14 cellular contexts compared by ENCODE assay signal in the genomic region with DNA sequence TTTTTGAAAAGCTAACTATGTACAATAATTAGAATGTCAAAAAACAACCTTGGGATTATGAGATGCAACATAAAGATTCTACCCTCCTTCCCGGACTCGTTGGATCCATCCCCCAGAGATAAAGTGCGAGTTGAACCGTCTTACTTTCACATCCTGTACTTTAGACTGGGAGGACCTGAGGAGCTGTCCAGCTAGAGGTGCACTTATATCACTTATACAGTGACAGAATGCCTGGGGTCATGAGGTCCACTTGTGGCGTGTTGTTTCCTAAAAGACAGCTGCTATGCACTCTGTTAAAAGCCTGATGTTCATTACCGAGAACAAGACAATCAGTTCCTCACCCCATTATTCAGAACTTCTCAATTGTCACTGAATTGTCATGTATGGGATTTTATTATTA. TPM values are rescaled to one million over a fixed set of nuclear protein-coding genes. Genes with fewer than 3 reads are reported as not detected.
A peak's percentile ranks its signal among the peaks of the same experiment; 100 is the strongest.
DNase-seq lines count a peak whose midpoint lies in the region; ATAC-seq and TF ChIP-seq lines count a peak whose summit lies in the region.
"Had no signal": no experiment of that assay in that cellular context is flagged by ENCODE, and none has a peak within 500 bp of the region (broad histone marks: within the 10 kb centered on the region; RNA-seq: fewer than 3 reads in every experiment).

No MANE protein-coding gene starts in this region.

- no peaks in the 10 kb centered on the region for H3K36me3 ChIP-seq in CD8-positive, alpha-beta T cell (ENCODE audit: insufficient read depth, low read length)
- H3K36me3 ChIP-seq in IMR-90 (ENCODE audit: control insufficient read depth, insufficient read depth, low read length) (peaks cover 1% of the 10 kb centered on the region; the same call in 1 of the 2 replicates), ascending aorta (peaks cover 0 to 6% of the 10 kb centered on the region in 2 donors), neural cell (ENCODE audit: insufficient read depth, low read length) (no peaks in the 10 kb centered on the region), adrenal gland (replicated peaks in 1 of 2) (no peaks in the 10 kb centered on the region)
- H3K36me3 ChIP-seq: suprapubic skin had no signal

- CTCF ChIA-PET in CD8-positive, alpha-beta T cell (lab: Charles Lee) = interaction anchor here (1.1 to 3.4 kb wide), 2 partner anchors 28 to 64 kb away, joined by 4 to 20 read pairs; no protein-coding TSS in a partner anchor
- CTCF ChIA-PET in IMR-90 (lab: Yijun Ruan, JAX) = interaction anchor here (2.0 kb wide), 1 partner anchor 64 kb away, joined by 11 read pairs; no protein-coding TSS in a partner anchor

- peaks cover 28% of the 10 kb centered on the region for H3K4me1 ChIP-seq in CD8-positive, alpha-beta T cell (ENCODE audit: insufficient read depth, low read length)
- H3K4me1 ChIP-seq in IMR-90 (ENCODE audit: control insufficient read depth, insufficient read depth, low read length) (peaks cover 6% of the 10 kb centered on the region), ascending aorta (peaks cover 2 to 36% of the 10 kb centered on the region in 2 donors), adrenal gland (replicated peaks in 1 of 2) (peaks cover 12 to 29% of the 10 kb centered on the region in 2 donors)

- H3K36me3 Mint-ChIP-seq in CD8-positive, alpha-beta T cell = peaks cover 19% of the 10 kb centered on the region

- H3K9ac ChIP-seq in IMR-90 (ENCODE audit: low read depth, low read length) (no peak overlapping the region), neural cell (ENCODE audit: low read length) (no peak overlapping the region)

- H3K79me1 ChIP-seq in IMR-90 (ENCODE audit: low read depth in 1 of 2, low read length in 2 of 2) = peaks cover 26 to 57% of the 10 kb centered on the region in 2 experiments

- no peaks in the 10 kb centered on the region for H3K9me2 ChIP-seq in neural cell (ENCODE audit: insufficient read depth, low read length)

- POLR2A ChIA-PET in CD8-positive, alpha-beta T cell (lab: Charles Lee) = interaction anchor here (0.8 to 1.7 kb wide), 2 partner anchors 10 to 13 kb away, joined by 3 to 8 read pairs; partner anchors contain the start of gene PCNA
- POLR2A ChIA-PET in IMR-90 (lab: Charles Lee; ENCODE audit: unreplicated experiment) = no interaction called here

- H3K79me2 ChIP-seq in neural cell (replicated peaks; ENCODE audit: insufficient read depth, low read length) = peaks cover 59% of the 10 kb centered on the region

- H2AK5ac ChIP-seq in IMR-90 (ENCODE audit: low read depth, low read length) = peak overlapping the region; percentile 24; the same call in 1 of the 2 replicates

- no peak for TF ChIP-seq RAD21 in IMR-90 (IDR thresholded peaks at IDR 0.05; ENCODE audit: low read length)
- TF ChIP-seq RAD21 in neural cell (conservative IDR thresholded peaks at IDR 0.05) = no peak

- no peak overlapping the region for H3K4ac ChIP-seq in IMR-90 (ENCODE audit: low read depth, low read length)

- peak overlapping the region; percentile 15; the same call in 1 of the 2 replicates for H3K4me2 ChIP-seq in IMR-90 (ENCODE audit: low read depth, low read length)
- no peak overlapping the region for H3K4me2 ChIP-seq in neural cell (ENCODE audit: low read length)

- in situ Hi-C loops in IMR-90 (cut with MboI; ENCODE audit: low sequenced_read_pairs) = loop anchor here (5.0 kb wide), 1 partner anchor 58 kb away; no protein-coding TSS in a partner anchor

- TF ChIP-seq CTCF in CD8-positive, alpha-beta T cell (IDR thresholded peaks at IDR 0.05) = no peak
- no peak for TF ChIP-seq CTCF in IMR-90 (conservative IDR thresholded peaks at IDR 0.05; ENCODE audit: low read depth, low read length)
- no peak for TF ChIP-seq CTCF in ascending aorta (IDR thresholded peaks at IDR 0.05)
- TF ChIP-seq CTCF in neural cell (IDR thresholded peaks at IDR 0.05; ENCODE audit: poor library complexity, severe bottlenecking) = no peak
- no peak for TF ChIP-seq CTCF in adrenal gland (IDR thresholded peaks at IDR 0.05)

- no peak for ATAC-seq in CD8-positive, alpha-beta T cell
- ATAC-seq in IMR-90 (ENCODE audit: low read depth) (no peak), HG03108 (IDR thresholded peaks at IDR 0.05; ENCODE audit: unreplicated experiment) (no peak)
- ATAC-seq: Panc1 had no signal

- WGBS in IMR-90 (ENCODE audit: extremely low coverage in 2 of 2, insufficient read length in 1 of 2), 2 experiments = no CpG with 5 or more reads among the region's 6 CpGs
- 73 to 79% (median 77%) methylated on average over 6 of the region's 6 CpGs for WGBS in adrenal gland, 4 donors

- H2AFZ ChIP-seq in IMR-90 (replicated peaks; ENCODE audit: low read length, poor library complexity) = no peak overlapping the region
- H2AFZ ChIP-seq in neural cell (ENCODE audit: low read depth, low read length) = no peak overlapping the region

- BruUV-seq in IMR-90 (replicated peaks; lab: Mats Ljungman, UMichigan) = no TSS peak

- H2BK120ac ChIP-seq in IMR-90 (ENCODE audit: low read depth, low read length) = no peak overlapping the region

- H3K27ac ChIP-seq in CD8-positive, alpha-beta T cell (ENCODE audit: low read depth, low read length) = no peak overlapping the region
- H3K27ac ChIP-seq in IMR-90 (ENCODE audit: insufficient read depth, low read length) (no peak overlapping the region), ascending aorta (peak overlapping the region; percentile 98 to 99), neural cell (ENCODE audit: low read length) (no peak overlapping the region), adrenal gland (peak overlapping the region in 2 of 5 donors; percentile 94 to 97)
- H3K27ac ChIP-seq: suprapubic skin had no signal

- no peak for TF ChIP-seq EP300 in neural cell (conservative IDR thresholded peaks at IDR 0.05; ENCODE audit: poor library complexity, severe bottlenecking)

- H2BK15ac ChIP-seq in IMR-90 (ENCODE audit: low read depth, low read length) = no peak overlapping the region

- no peak overlapping the region for H4K91ac ChIP-seq in IMR-90 (ENCODE audit: insufficient read depth, low read depth, low read length)

- H3K27ac Mint-ChIP-seq in CD8-positive, alpha-beta T cell = peak overlapping the region; percentile 99

- H3K23ac ChIP-seq in IMR-90 (ENCODE audit: low read depth, low read length) = peak overlapping the region; percentile 62; the same call in 1 of the 2 replicates

- H4K8ac ChIP-seq in IMR-90 (ENCODE audit: low read depth in 2 of 2, low read length in 2 of 2) = no peak overlapping the region

- H2BK5ac ChIP-seq in IMR-90 (ENCODE audit: low read depth, low read length, poor library complexity, severe bottlenecking) = no peak overlapping the region

- H3K9me3 Mint-ChIP-seq in CD8-positive, alpha-beta T cell = no peaks in the 10 kb centered on the region

- no peak overlapping the region for H3K4me3 ChIP-seq in CD8-positive, alpha-beta T cell (ENCODE audit: low read depth, low read length)
- no peak overlapping the region for H3K4me3 ChIP-seq in IMR-90 (ENCODE audit: insufficient read depth, low read depth, low read length)
- peak overlapping the region; percentile 85 to 91 for H3K4me3 ChIP-seq in ascending aorta
- peak overlapping the region; percentile 91 for H3K4me3 ChIP-seq in neural cell (ENCODE audit: low read length)
- no peak overlapping the region for H3K4me3 ChIP-seq in adrenal gland

- no peak overlapping the region for H2AK9ac ChIP-seq in IMR-90 (replicated peaks; ENCODE audit: low read depth, low read length, poor library complexity)

- H3K27me3 Mint-ChIP-seq in CD8-positive, alpha-beta T cell (ENCODE audit: low read depth) = no peaks in the 10 kb centered on the region

- H3F3A ChIP-seq in neural cell (ENCODE audit: insufficient read depth, low read length, poor library complexity, severe bottlenecking) = peaks cover 4% of the 10 kb centered on the region

- peaks cover 33% of the 10 kb centered on the region for H3K4me1 Mint-ChIP-seq in CD8-positive, alpha-beta T cell (ENCODE audit: low read depth)

- 0 out of 2 replicates have a peak, but pooled peaks cover 14% of the 10 kb centered on the region for H3K9me1 ChIP-seq in IMR-90 (ENCODE audit: insufficient read depth, low read length)

- no peak overlapping the region for H4K5ac ChIP-seq in IMR-90 (ENCODE audit: low read depth, low read length)

- DNase-seq in CD8-positive, alpha-beta T cell = no peak
- DNase-seq in IMR-90 = no peak
- no peak for DNase-seq in ascending aorta (ENCODE audit: low spot score in 2 of 2)
- no peak for DNase-seq in T1000 (lab: John Stamatoyannopoulos, UW)
- DNase-seq in adrenal gland = no peak
- no peak for DNase-seq in middle frontal gyrus (ENCODE audit: extremely low spot score, low spot score)
- DNase-seq: activated CD4-positive, alpha-beta T cell treated with anti-CD3 and anti-CD28 coated beads for 4 hours; EL; HCEC 1CT; NCI-H1694 had no signal

- no peaks in the 10 kb centered on the region for H3K9me3 ChIP-seq in CD8-positive, alpha-beta T cell (ENCODE audit: low read length)
- no peaks in the 10 kb centered on the region for H3K9me3 ChIP-seq in IMR-90 (ENCODE audit: control insufficient read depth, insufficient read depth, low read length)
- H3K9me3 ChIP-seq in ascending aorta = no peaks in the 10 kb centered on the region
- no peaks in the 10 kb centered on the region for H3K9me3 ChIP-seq in neural cell (ENCODE audit: low read length)
- no peaks in the 10 kb centered on the region for H3K9me3 ChIP-seq in adrenal gland (replicated peaks in 1 of 3)
- H3K9me3 ChIP-seq: suprapubic skin had no signal

- H2BK20ac ChIP-seq in IMR-90 (ENCODE audit: low read depth, low read length) = no peak overlapping the region

- peak overlapping the region; percentile 48 for H3K4me3 Mint-ChIP-seq in CD8-positive, alpha-beta T cell

- intact Hi-C loops in CD8-positive, alpha-beta T cell (cut with DNase I, micrococcal nuclease) = loop anchor here (5.0 to 10.0 kb wide), 3 partner anchors 317 to 826 kb away; partner anchors contain the start of genes MCM8 (in 2 of the 2) and TRMT6 (in 2 of the 2)
- intact Hi-C loops in IMR-90 (cut with micrococcal nuclease) = loop anchor here (10.0 kb wide), 1 partner anchor 316 kb away; no protein-coding TSS in a partner anchor
- intact Hi-C loops in ascending aorta (cut with DNase I) = no loop called here
- intact Hi-C loops in adrenal gland (cut with DNase I) = loop anchor here (5.0 kb wide), 1 partner anchor 63 kb away; no protein-coding TSS in a partner anchor

- no peak overlapping the region for H3K18ac ChIP-seq in IMR-90 (ENCODE audit: low read depth, low read length)

- H3K27me3 ChIP-seq in CD8-positive, alpha-beta T cell (ENCODE audit: insufficient read depth, low read length) = no peaks in the 10 kb centered on the region
- H3K27me3 ChIP-seq in IMR-90 (ENCODE audit: control insufficient read depth, insufficient read depth, low read length) = no peaks in the 10 kb centered on the region
- H3K27me3 ChIP-seq in ascending aorta = no peaks in the 10 kb centered on the region
- no peaks in the 10 kb centered on the region for H3K27me3 ChIP-seq in neural cell (ENCODE audit: insufficient read depth, low read depth, low read length)
- no peaks in the 10 kb centered on the region for H3K27me3 ChIP-seq in adrenal gland
- H3K27me3 ChIP-seq: suprapubic skin had no signal

- H3K14ac ChIP-seq in IMR-90 (replicated peaks; ENCODE audit: low read depth, low read length) = no peak overlapping the region

- H4K20me1 ChIP-seq in IMR-90 (ENCODE audit: insufficient read depth, low read length) = peaks cover 18% of the 10 kb centered on the region; the same call in 1 of the 2 replicates
- no peaks in the 10 kb centered on the region for H4K20me1 ChIP-seq in neural cell (ENCODE audit: insufficient read depth)

- dilution Hi-C loops in IMR-90 (cut with HindIII; ENCODE audit: low sequenced_read_pairs, unreplicated experiment) = no loop called here

- no peak for TF ChIP-seq POLR2A in IMR-90 (IDR thresholded peaks at IDR 0.05; ENCODE audit: low read depth, low read length)
- TF ChIP-seq POLR2A in adrenal gland (IDR thresholded peaks at IDR 0.05) = no peak

- H3K56ac ChIP-seq in IMR-90 (ENCODE audit: extremely low read depth, insufficient read depth, low read length) = no peak overlapping the region

RNA-seq across cellular contexts. Expression of gene CDS2, which starts 2.1 kb away (rescaled TPM):
- 10 to 100 TPM; 68.7 to 70.9 TPM for total RNA-seq in CD8-positive, alpha-beta T cell
- 47.1 and 57.5 TPM in 2 replicates for total RNA-seq in IMR-90 (2012; rRNA removed)
- polyA plus RNA-seq in IMR-90 (2012; rRNA removed) = 14.2 and 17.0 TPM in 2 replicates
- 5.6 and 7.2 TPM in 2 replicates for polyA plus RNA-seq in IMR-90 (2012; cell fraction: cytosol; rRNA removed)
- polyA plus RNA-seq in IMR-90 (2012; cell fraction: nucleus; rRNA removed; ENCODE audit: low replicate concordance) = 3.1 and 12.8 TPM in 2 replicates
- 41.4 TPM for total RNA-seq in ascending aorta
- polyA plus RNA-seq in neural cell = 66.7 and 70.8 TPM in 2 replicates
- polyA minus RNA-seq in neural cell = 160 and 176 TPM in 2 replicates
- total RNA-seq in adrenal gland = 10 to 100 TPM; 27.8 to 71.0 (median 46.7) TPM
- polyA plus RNA-seq in adrenal gland = 10 to 100 TPM; 11.8 to 27.5 (median 12.6) TPM

RNA-seq across cellular contexts. Expression of gene PCNA, which starts 9.1 kb away (rescaled TPM):
- total RNA-seq in CD8-positive, alpha-beta T cell = 10 to 100 TPM; 40.2 to 40.6 TPM
- total RNA-seq in IMR-90 (2012; rRNA removed) = 155 and 222 TPM in 2 replicates
- 185 and 213 TPM in 2 replicates for polyA plus RNA-seq in IMR-90 (2012; rRNA removed)
- 92.7 and 174 TPM in 2 replicates for polyA plus RNA-seq in IMR-90 (2012; cell fraction: cytosol; rRNA removed)
- 81.5 and 150 TPM in 2 replicates for polyA plus RNA-seq in IMR-90 (2012; cell fraction: nucleus; rRNA removed; ENCODE audit: low replicate concordance)
- 52.5 TPM for total RNA-seq in ascending aorta
- 149 and 165 TPM in 2 replicates for polyA plus RNA-seq in neural cell
- polyA minus RNA-seq in neural cell = 65.0 and 66.6 TPM in 2 replicates
- total RNA-seq in adrenal gland = 10 to 100 TPM; 40.8 to 97.3 (median 48.6) TPM
- 10 to 100 TPM; 23.5 to 63.8 (median 31.5) TPM for polyA plus RNA-seq in adrenal gland

RNA-seq across cellular contexts. Expression of gene TMEM230, which starts 16.0 kb away (rescaled TPM):
- total RNA-seq in CD8-positive, alpha-beta T cell = 10 to 100 TPM; 20.7 to 23.5 TPM
- total RNA-seq in IMR-90 (2012; rRNA removed) (69.2 and 84.4 TPM in 2 replicates), ascending aorta (114 TPM), adrenal gland (100 to 1,000 TPM in 7 of 8 donors, 10 to 100 TPM in 1; 95.6 to 214 (median 135) TPM)
- polyA plus RNA-seq in IMR-90 (2012; rRNA removed) (97.7 and 102 TPM in 2 replicates), neural cell (78.0 and 81.6 TPM in 2 replicates), adrenal gland (100 to 1,000 TPM; 206 to 276 (median 240) TPM)
- polyA plus RNA-seq in IMR-90 (2012; cell fraction: cytosol; rRNA removed) = 54.2 and 64.1 TPM in 2 replicates
- polyA plus RNA-seq in IMR-90 (2012; cell fraction: nucleus; rRNA removed; ENCODE audit: low replicate concordance) = 12.4 and 30.1 TPM in 2 replicates
- polyA minus RNA-seq in neural cell = 48.7 and 54.8 TPM in 2 replicates

Comparison
In these comparisons a context has a peak if more than half of its experiments do, and no peak if none do; other contexts are left out.
1. H3K27ac ChIP-seq: peak in ascending aorta (2 of 2); none in CD8-positive, alpha-beta T cell (single experiment), IMR-90 (single experiment) and neural cell (single experiment).
2. H3K4me3 ChIP-seq: peak in ascending aorta (2 of 2) and neural cell (single experiment); none in CD8-positive, alpha-beta T cell (single experiment), IMR-90 (single experiment) and adrenal gland (0 of 4).